ENCODE assay signal across 32 cellular contexts in genomic region chr19:40265055-40265762, GRCh38. TPM values are rescaled to one million over a fixed set of nuclear protein-coding genes. Genes with fewer than 3 reads are reported as not detected.
DNase-seq lines count a peak whose midpoint lies in the region; ATAC-seq lines count a peak whose summit lies in the region.
"Had no signal": no experiment of that assay in that cellular context is flagged by ENCODE, and none has a peak within 500 bp of the region (broad histone marks: within the 10 kb centered on the region; RNA-seq: fewer than 3 reads in every experiment).

No MANE protein-coding gene starts in this region.

- H3K4me3 ChIP-seq in subcutaneous abdominal adipose tissue (ENCODE audit: low read depth in 1 of 5, low read length in 5 of 5), result peak overlapping the region in 3 of 5 donors; percentile 2 to 43 (median 27)
- H3K4me3 ChIP-seq: breast epithelium, ovary, smooth muscle cell, tibial artery, vagina had no signal

- DNase-seq in Right ventricle myocardium superior (peak; percentile 40), left ventricle myocardium superior (no peak), naive B cell (no peak)
- DNase-seq in central memory CD8-positive, alpha-beta T cell (ENCODE audit: low spot score in 2 of 2), result no peak
- DNase-seq in activated CD4-positive, alpha-beta T cell treated with anti-CD3 and anti-CD28 coated beads for 36 hours, result no peak
- DNase-seq: activated CD4-positive, alpha-beta T cell treated with anti-CD3 and anti-CD28 coated beads for 1 hour; activated CD8-positive, alpha-beta T cell treated with anti-CD3 and anti-CD28 coated beads for 36 hours; activated naive CD4-positive, alpha-beta T cell treated with anti-CD3 and anti-CD28 coated beads, Interleukin-2, amount 10 ng/mL, durations not matched to agents 7 days and 5 days; CD4-positive, CD25-positive, alpha-beta regulatory T cell; effector CD8-positive, alpha-beta T cell; islet precursor cell; MM.1S; NCI-H1105 treated with DMSO at 0.1 percent for 48 hours; NK-92 treated with Interleukin-12 subunit alpha and Interleukin-12 subunit beta, amount 100 ng/mL, for 24 hours; ovary; PC-3; retina; SIG-M5; stimulated activated naive CD8-positive, alpha-beta T cell treated with anti-CD3 and anti-CD28 coated beads, Interleukin-15, amount 100 ng/mL, for 72 hours had no signal

- H3K27me3 ChIP-seq in subcutaneous abdominal adipose tissue (ENCODE audit: control insufficient read depth in 5 of 5, insufficient read depth in 4 of 5, low read length in 5 of 5), result no peaks in the 10 kb centered on the region
- H3K27me3 ChIP-seq: breast epithelium, ovary, tibial artery, vagina had no signal

- POLR2A ChIA-PET in activated CD4-positive, alpha-beta T cell treated with anti-CD3 and anti-CD28 coated beads for 36 hours (lab: Charles Lee), result no interaction called here

- H3K4me3 Mint-ChIP-seq in central memory CD8-positive, alpha-beta T cell, result no peak overlapping the region
- H3K4me3 Mint-ChIP-seq in naive B cell, result no peak overlapping the region
- H3K4me3 Mint-ChIP-seq in activated CD4-positive, alpha-beta T cell treated with anti-CD3 and anti-CD28 coated beads for 36 hours, result no peak overlapping the region
- H3K4me3 Mint-ChIP-seq: activated CD8-positive, alpha-beta T cell treated with anti-CD3 and anti-CD28 coated beads for 36 hours; activated naive CD4-positive, alpha-beta T cell treated with anti-CD3 and anti-CD28 coated beads, Interleukin-2, amount 10 ng/mL, durations not matched to agents 7 days and 5 days; CD4-positive, CD25-positive, alpha-beta regulatory T cell; nephron; stimulated activated naive CD8-positive, alpha-beta T cell treated with anti-CD3 and anti-CD28 coated beads, Interleukin-15, amount 100 ng/mL, for 72 hours had no signal

- H3K9me3 ChIP-seq in subcutaneous abdominal adipose tissue (ENCODE audit: control insufficient read depth in 5 of 5, low read length in 5 of 5), result no peaks in the 10 kb centered on the region
- H3K9me3 ChIP-seq: breast epithelium, ovary, tibial artery, vagina had no signal

- no peak for ATAC-seq in Right ventricle myocardium superior (ENCODE audit: poor library complexity)
- no peak for ATAC-seq in left ventricle myocardium superior
- ATAC-seq in central memory CD8-positive, alpha-beta T cell (replicated peaks; ENCODE audit: extremely low read depth, poor library complexity, severe bottlenecking), result no peak
- no peak for ATAC-seq in naive B cell (ENCODE audit: low read depth in 2 of 2)
- ATAC-seq in HG02571 (IDR thresholded peaks at IDR 0.05; ENCODE audit: unreplicated experiment), result no peak
- ATAC-seq in activated CD4-positive, alpha-beta T cell treated with anti-CD3 and anti-CD28 coated beads for 36 hours, result no peak
- no peak for ATAC-seq in GM21619 (IDR thresholded peaks at IDR 0.05; ENCODE audit: unreplicated experiment)
- ATAC-seq: activated CD8-positive, alpha-beta T cell treated with anti-CD3 and anti-CD28 coated beads for 36 hours; HCT116; PC-3; stimulated activated naive CD8-positive, alpha-beta T cell treated with anti-CD3 and anti-CD28 coated beads, Interleukin-15, amount 100 ng/mL, for 72 hours had no signal

- CTCF ChIA-PET in activated CD4-positive, alpha-beta T cell treated with anti-CD3 and anti-CD28 coated beads for 36 hours (lab: Charles Lee), result interaction anchor here (0.8 kb wide), 1 partner anchor 16 kb away, joined by 3 read pairs; no protein-coding TSS in a partner anchor

- peaks cover 17% of the 10 kb centered on the region for H3K36me3 Mint-ChIP-seq in central memory CD8-positive, alpha-beta T cell (ENCODE audit: insufficient read depth)
- H3K36me3 Mint-ChIP-seq in naive B cell, result peaks cover 5 to 7% of the 10 kb centered on the region in 2 donors
- peaks cover 38% of the 10 kb centered on the region for H3K36me3 Mint-ChIP-seq in activated CD4-positive, alpha-beta T cell treated with anti-CD3 and anti-CD28 coated beads for 36 hours (ENCODE audit: low read depth)

- H3K27ac Mint-ChIP-seq in central memory CD8-positive, alpha-beta T cell (ENCODE audit: low read depth), result peak overlapping the region; percentile 12
- peak overlapping the region in 4 of 6 donors; percentile 25 to 98 (median 51) for H3K27ac Mint-ChIP-seq in naive B cell
- no peak overlapping the region for H3K27ac Mint-ChIP-seq in activated CD4-positive, alpha-beta T cell treated with anti-CD3 and anti-CD28 coated beads for 36 hours
- H3K27ac Mint-ChIP-seq: activated CD8-positive, alpha-beta T cell treated with anti-CD3 and anti-CD28 coated beads for 36 hours; activated naive CD4-positive, alpha-beta T cell treated with anti-CD3 and anti-CD28 coated beads, Interleukin-2, amount 10 ng/mL, durations not matched to agents 7 days and 5 days; nephron had no signal

- H3K4me1 Mint-ChIP-seq in central memory CD8-positive, alpha-beta T cell, result peaks cover 47% of the 10 kb centered on the region
- peaks cover 33 to 65% (median 57%) of the 10 kb centered on the region in 3 donors for H3K4me1 Mint-ChIP-seq in naive B cell
- H3K4me1 Mint-ChIP-seq in activated CD4-positive, alpha-beta T cell treated with anti-CD3 and anti-CD28 coated beads for 36 hours, result peaks cover 21% of the 10 kb centered on the region
- H3K4me1 Mint-ChIP-seq: activated naive CD4-positive, alpha-beta T cell treated with anti-CD3 and anti-CD28 coated beads, Interleukin-2, amount 10 ng/mL, durations not matched to agents 7 days and 5 days had no signal

- H3K9me3 Mint-ChIP-seq in central memory CD8-positive, alpha-beta T cell, result no peaks in the 10 kb centered on the region
- no peaks in the 10 kb centered on the region for H3K9me3 Mint-ChIP-seq in naive B cell
- no peaks in the 10 kb centered on the region for H3K9me3 Mint-ChIP-seq in activated CD4-positive, alpha-beta T cell treated with anti-CD3 and anti-CD28 coated beads for 36 hours (ENCODE audit: low read depth)
- H3K9me3 Mint-ChIP-seq: activated CD8-positive, alpha-beta T cell treated with anti-CD3 and anti-CD28 coated beads for 36 hours; activated naive CD4-positive, alpha-beta T cell treated with anti-CD3 and anti-CD28 coated beads, Interleukin-2, amount 10 ng/mL, durations not matched to agents 7 days and 5 days; CD4-positive, CD25-positive, alpha-beta regulatory T cell; nephron; stimulated activated naive CD8-positive, alpha-beta T cell treated with anti-CD3 and anti-CD28 coated beads, Interleukin-15, amount 100 ng/mL, for 72 hours had no signal

- H3K4me1 ChIP-seq in subcutaneous abdominal adipose tissue (ENCODE audit: control insufficient read depth in 5 of 5, insufficient read depth in 5 of 5, low read length in 5 of 5), result peaks cover 5 to 59% (median 49%) of the 10 kb centered on the region in 5 donors
- H3K4me1 ChIP-seq: breast epithelium had no signal

- peaks cover 0 to 49% (median 36%) of the 10 kb centered on the region in 5 donors for H3K36me3 ChIP-seq in subcutaneous abdominal adipose tissue (ENCODE audit: control insufficient read depth in 5 of 5, insufficient read depth in 5 of 5, low read length in 5 of 5)
- H3K36me3 ChIP-seq: breast epithelium, ovary had no signal

- H3K27me3 Mint-ChIP-seq in central memory CD8-positive, alpha-beta T cell, result no peaks in the 10 kb centered on the region
- no peaks in the 10 kb centered on the region for H3K27me3 Mint-ChIP-seq in naive B cell
- no peaks in the 10 kb centered on the region for H3K27me3 Mint-ChIP-seq in activated CD4-positive, alpha-beta T cell treated with anti-CD3 and anti-CD28 coated beads for 36 hours
- H3K27me3 Mint-ChIP-seq: activated CD8-positive, alpha-beta T cell treated with anti-CD3 and anti-CD28 coated beads for 36 hours; activated naive CD4-positive, alpha-beta T cell treated with anti-CD3 and anti-CD28 coated beads, Interleukin-2, amount 10 ng/mL, durations not matched to agents 7 days and 5 days; CD4-positive, CD25-positive, alpha-beta regulatory T cell; stimulated activated naive CD8-positive, alpha-beta T cell treated with anti-CD3 and anti-CD28 coated beads, Interleukin-15, amount 100 ng/mL, for 72 hours had no signal

- peak overlapping the region; percentile 82 for H3K27ac ChIP-seq in subcutaneous abdominal adipose tissue (ENCODE audit: low read depth, low read length)
- H3K27ac ChIP-seq: breast epithelium, ovary, vagina had no signal

- intact Hi-C loops in Right ventricle myocardium superior (cut with DNase I) (no loop called here), left ventricle myocardium superior (cut with micrococcal nuclease) (no loop called here)
- intact Hi-C loops in activated CD4-positive, alpha-beta T cell treated with anti-CD3 and anti-CD28 coated beads for 36 hours (cut with DNase I, micrococcal nuclease), result no loop called here

- peak overlapping the region in 1 of 5 donors; percentile 58 for H3K9ac ChIP-seq in subcutaneous abdominal adipose tissue (ENCODE audit: low read length in 5 of 5)

RNA-seq across cellular contexts. Expression of gene AKT2, which starts 19.9 kb away (rescaled TPM):
- total RNA-seq in Right ventricle myocardium superior (126 TPM), left ventricle myocardium superior (135 TPM)
- 10 to 100 TPM; 24.2 to 34.3 (median 30.8) TPM for polyA plus RNA-seq in naive B cell (ENCODE audit: low read depth in 6 of 6)
- 100 to 1,000 TPM; 142 to 148 TPM for total RNA-seq in activated CD4-positive, alpha-beta T cell treated with anti-CD3 and anti-CD28 coated beads for 36 hours

RNA-seq across cellular contexts. Expression of gene CCNP, which starts 38.7 kb away (rescaled TPM):
- total RNA-seq in Right ventricle myocardium superior (not detected), left ventricle myocardium superior (not detected)
- not detected for polyA plus RNA-seq in naive B cell (ENCODE audit: low read depth in 6 of 6)
- total RNA-seq in activated CD4-positive, alpha-beta T cell treated with anti-CD3 and anti-CD28 coated beads for 36 hours, result under 1 TPM in 1 of 2 experiments, not detected in 1; 0.12 TPM
- total RNA-seq: A172; activated CD8-positive, alpha-beta T cell treated with anti-CD3 and anti-CD28 coated beads for 36 hours; PC-3; smooth muscle cell; vagina had no signal

RNA-seq across cellular contexts. Expression of gene TTC9B, which starts 47.0 kb away (rescaled TPM):
- total RNA-seq in Right ventricle myocardium superior (not detected), left ventricle myocardium superior (not detected)
- polyA plus RNA-seq in naive B cell (ENCODE audit: low read depth in 6 of 6), result not detected
- not detected for total RNA-seq in activated CD4-positive, alpha-beta T cell treated with anti-CD3 and anti-CD28 coated beads for 36 hours
- total RNA-seq: A172; activated CD8-positive, alpha-beta T cell treated with anti-CD3 and anti-CD28 coated beads for 36 hours; CD4-positive, CD25-positive, alpha-beta regulatory T cell; epithelial cell of proximal tubule; lower leg skin; ovary; smooth muscle cell; T-helper 2 cell treated with Interferon-gamma antibody and Interleukin-4, amounts not matched to agents 100 ng/mL and 5 ng/mL, for 36 hours; vagina had no signal
- polyA plus RNA-seq: CD4-positive, CD25-positive, alpha-beta regulatory T cell; ovary; smooth muscle cell had no signal
